Comparison of ENCODE assay signal across 23 cellular contexts in the genomic region with DNA sequence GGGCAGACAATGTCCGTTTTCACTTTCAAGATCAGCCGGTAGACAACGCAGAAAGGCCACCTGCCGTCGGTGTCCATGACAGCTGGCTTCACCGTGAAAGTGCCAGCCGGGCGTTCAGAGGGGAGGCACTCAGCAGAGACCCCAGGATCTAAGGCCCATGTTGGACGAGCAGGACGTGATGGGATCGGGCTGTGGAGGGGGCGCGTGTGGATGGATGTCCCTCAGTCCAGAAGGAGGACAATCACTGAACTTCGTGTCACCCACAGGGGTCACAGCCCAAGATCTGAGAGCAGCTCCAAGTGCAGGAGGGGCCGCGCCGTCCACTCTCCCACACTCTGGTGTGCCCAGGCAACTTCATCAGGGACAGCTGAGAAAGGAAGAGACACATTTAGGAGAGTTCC.
DNase-seq lines count a peak whose midpoint lies in the region; ATAC-seq and TF ChIP-seq lines count a peak whose summit lies in the region.
"Had no signal": no experiment of that assay in that cellular context is flagged by ENCODE, and none has a peak within 500 bp of the region (broad histone marks: within the 10 kb centered on the region; RNA-seq: fewer than 3 reads in every experiment).

No MANE protein-coding gene starts in this region.

- H3K27ac ChIP-seq in lower lobe of right lung: no peak overlapping the region
- peak overlapping the region in 1 of 4 donors; percentile 82 for H3K27ac ChIP-seq in upper lobe of left lung
- H3K27ac ChIP-seq: GM23248 had no signal

- H3K27ac Mint-ChIP-seq in activated T-cell treated with anti-CD3 and anti-CD28 coated beads, Interleukin-2, amount 50 U/mL, for 24 hours: no peak overlapping the region
- no peak overlapping the region for H3K27ac Mint-ChIP-seq in activated CD8-positive, alpha-beta memory T cell treated with anti-CD3 and anti-CD28 coated beads, Interleukin-2, amount 10 ng/mL, durations not matched to agents 7 days and 5 days
- H3K27ac Mint-ChIP-seq: CD4-positive, alpha-beta memory T cell; IgD-negative memory B cell had no signal

- H3K9me3 Mint-ChIP-seq in activated T-cell treated with anti-CD3 and anti-CD28 coated beads, Interleukin-2, amount 50 U/mL, for 24 hours: no peaks in the 10 kb centered on the region
- H3K9me3 Mint-ChIP-seq in activated CD8-positive, alpha-beta memory T cell treated with anti-CD3 and anti-CD28 coated beads, Interleukin-2, amount 10 ng/mL, durations not matched to agents 7 days and 5 days (ENCODE audit: low read depth): no peaks in the 10 kb centered on the region
- H3K9me3 Mint-ChIP-seq: CD4-positive, alpha-beta memory T cell had no signal

- H3K4me1 Mint-ChIP-seq in activated T-cell treated with anti-CD3 and anti-CD28 coated beads, Interleukin-2, amount 50 U/mL, for 24 hours (ENCODE audit: low read depth): peaks cover 23% of the 10 kb centered on the region
- H3K4me1 Mint-ChIP-seq in activated CD8-positive, alpha-beta memory T cell treated with anti-CD3 and anti-CD28 coated beads, Interleukin-2, amount 10 ng/mL, durations not matched to agents 7 days and 5 days: peaks cover 8% of the 10 kb centered on the region

- H3K36me3 Mint-ChIP-seq in activated T-cell treated with anti-CD3 and anti-CD28 coated beads, Interleukin-2, amount 50 U/mL, for 24 hours (ENCODE audit: low read depth): no peaks in the 10 kb centered on the region
- H3K36me3 Mint-ChIP-seq in activated CD8-positive, alpha-beta memory T cell treated with anti-CD3 and anti-CD28 coated beads, Interleukin-2, amount 10 ng/mL, durations not matched to agents 7 days and 5 days: no peaks in the 10 kb centered on the region
- H3K36me3 Mint-ChIP-seq: CD4-positive, alpha-beta memory T cell; IgD-negative memory B cell had no signal

- H3K4me1 ChIP-seq in lower lobe of right lung (peaks cover 16% of the 10 kb centered on the region), upper lobe of left lung (peaks cover 24 to 51% (median 44%) of the 10 kb centered on the region in 4 donors)
- H3K4me1 ChIP-seq: BE2C had no signal

- TF ChIP-seq CTCF in lower lobe of right lung (IDR thresholded peaks at IDR 0.05) (no peak), upper lobe of left lung (IDR thresholded peaks at IDR 0.05) (no peak)

- TF ChIP-seq POLR2A in upper lobe of left lung (IDR thresholded peaks at IDR 0.05): no peak

- no peaks in the 10 kb centered on the region for H3K36me3 ChIP-seq in lower lobe of right lung
- no peaks in the 10 kb centered on the region for H3K36me3 ChIP-seq in upper lobe of left lung
- H3K36me3 ChIP-seq: BE2C, MG63 had no signal

- no peak for TF ChIP-seq EP300 in upper lobe of left lung (IDR thresholded peaks at IDR 0.05)

- H3K4me3 ChIP-seq in lower lobe of right lung: no peak overlapping the region
- H3K4me3 ChIP-seq in upper lobe of left lung: no peak overlapping the region
- H3K4me3 ChIP-seq: GM23248, MG63 had no signal

- DNase-seq in activated T-cell treated with anti-CD3 and anti-CD28 coated beads, Interleukin-2, amount 50 U/mL, for 24 hours: peak; percentile 20
- DNase-seq in activated T-cell treated with anti-CD3 and anti-CD28 coated beads, Interleukin-2, amount 50 U/mL, for 1 hour: no peak
- DNase-seq in activated CD8-positive, alpha-beta memory T cell treated with anti-CD3 and anti-CD28 coated beads, Interleukin-2, amount 10 ng/mL, durations not matched to agents 7 days and 5 days: peak; percentile 36
- peak; percentile 19 for DNase-seq in lower lobe of right lung
- DNase-seq in upper lobe of left lung: peak; percentile 18 to 45
- no peak for DNase-seq in 8988T
- DNase-seq in Ammon's horn (ENCODE audit: low spot score): no peak
- DNase-seq in effector CD4-positive, alpha-beta T cell: no peak
- DNase-seq: BE2C; CD4-positive, alpha-beta memory T cell; GF-D8; GM23248; HCEC 1CT; Kasumi-1; MG63; NCI-H1048; NCI-H1436; NCI-H2029 treated with DMSO at 0.1 percent for 48 hours; NCI-H2171 treated with DMSO at 0.1 percent for 48 hours; NCI-H446; NCI-H69 had no signal

- H3K27me3 ChIP-seq in lower lobe of right lung (ENCODE audit: low read depth): peaks cover 9% of the 10 kb centered on the region
- no peaks in the 10 kb centered on the region for H3K27me3 ChIP-seq in upper lobe of left lung

- no peak for ATAC-seq in activated CD8-positive, alpha-beta memory T cell treated with anti-CD3 and anti-CD28 coated beads, Interleukin-2, amount 10 ng/mL, durations not matched to agents 7 days and 5 days
- ATAC-seq in lower lobe of right lung (no peak), upper lobe of left lung (ENCODE audit: low FRiP score in 2 of 2) (no peak)
- ATAC-seq: Panc1 had no signal

- intact Hi-C loops in lower lobe of right lung (cut with DNase I): no loop called here

- 84 to 90% methylated on average over 12 to 17 of the region's 17 CpGs for WGBS in upper lobe of left lung, 2 donors

- CTCF ChIA-PET in activated CD8-positive, alpha-beta memory T cell treated with anti-CD3 and anti-CD28 coated beads, Interleukin-2, amount 10 ng/mL, durations not matched to agents 7 days and 5 days (lab: Charles Lee): no interaction called here

- H3K27me3 Mint-ChIP-seq in activated T-cell treated with anti-CD3 and anti-CD28 coated beads, Interleukin-2, amount 50 U/mL, for 24 hours: no peaks in the 10 kb centered on the region
- H3K27me3 Mint-ChIP-seq in activated CD8-positive, alpha-beta memory T cell treated with anti-CD3 and anti-CD28 coated beads, Interleukin-2, amount 10 ng/mL, durations not matched to agents 7 days and 5 days: peaks cover 3% of the 10 kb centered on the region

- no peaks in the 10 kb centered on the region for H3K9me3 ChIP-seq in lower lobe of right lung
- H3K9me3 ChIP-seq in upper lobe of left lung: no peaks in the 10 kb centered on the region
- H3K9me3 ChIP-seq: BE2C, MG63 had no signal

- H3K4me3 Mint-ChIP-seq in activated T-cell treated with anti-CD3 and anti-CD28 coated beads, Interleukin-2, amount 50 U/mL, for 24 hours: no peak overlapping the region
- H3K4me3 Mint-ChIP-seq in activated CD8-positive, alpha-beta memory T cell treated with anti-CD3 and anti-CD28 coated beads, Interleukin-2, amount 10 ng/mL, durations not matched to agents 7 days and 5 days: no peak overlapping the region
- H3K4me3 Mint-ChIP-seq: IgD-negative memory B cell had no signal

Comparison
In these comparisons a context has a peak if more than half of its experiments do, and no peak if none do; other contexts are left out.
1. DNase-seq: peak in activated T-cell treated with anti-CD3 and anti-CD28 coated beads, Interleukin-2, amount 50 U/mL, for 24 hours (single experiment), activated CD8-positive, alpha-beta memory T cell treated with anti-CD3 and anti-CD28 coated beads, Interleukin-2, amount 10 ng/mL, durations not matched to agents 7 days and 5 days (single experiment), lower lobe of right lung (single experiment) and upper lobe of left lung (2 of 2); none in activated T-cell treated with anti-CD3 and anti-CD28 coated beads, Interleukin-2, amount 50 U/mL, for 1 hour (single experiment), 8988T (single experiment), Ammon's horn (single experiment) and effector CD4-positive, alpha-beta T cell (single experiment).